9 cellular contexts compared by ENCODE assay signal in the genomic region with DNA sequence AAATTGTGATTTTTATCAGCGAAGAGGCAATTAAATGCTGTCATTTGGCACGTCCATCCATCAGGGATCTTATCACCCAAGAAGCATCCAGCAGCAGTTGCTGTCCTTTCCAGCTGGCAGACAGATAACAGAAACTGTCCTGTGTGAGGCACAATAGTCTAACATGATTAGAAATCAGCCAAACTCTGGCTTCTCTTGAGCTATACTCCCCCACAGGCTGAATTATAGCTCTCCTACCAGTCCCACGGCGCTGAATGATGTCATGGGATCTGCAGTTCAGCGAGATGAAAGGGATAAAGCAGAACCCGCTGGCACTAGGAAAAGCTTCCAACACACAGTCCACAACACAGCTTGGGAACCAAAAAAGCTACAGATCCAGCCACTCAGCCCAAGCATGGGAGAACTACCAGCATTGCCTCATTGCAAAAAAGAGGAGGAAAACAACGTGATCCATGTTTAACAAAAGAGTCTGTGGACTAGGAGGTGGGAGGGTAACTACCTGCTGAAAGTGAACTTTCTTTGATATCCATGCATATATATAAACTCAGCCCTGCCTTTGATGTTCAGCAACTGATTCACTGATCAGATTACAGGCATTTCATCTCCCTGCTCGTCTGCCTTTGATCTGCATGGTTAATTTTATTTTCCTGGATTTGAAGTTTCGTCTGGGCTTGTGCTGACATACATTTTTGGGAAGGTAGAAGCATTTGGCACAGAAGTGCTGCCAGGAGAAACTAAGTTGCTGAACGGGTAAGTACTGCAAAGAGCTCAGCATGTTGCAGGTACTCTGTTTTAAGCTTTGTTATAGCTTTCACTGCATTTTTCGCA. TPM values are rescaled to one million over a fixed set of nuclear protein-coding genes. Genes with fewer than 3 reads are reported as not detected.
DNase-seq lines count a peak whose midpoint lies in the region; ATAC-seq and TF ChIP-seq lines count a peak whose summit lies in the region.
"Had no signal": no experiment of that assay in that cellular context is flagged by ENCODE, and none has a peak within 500 bp of the region (broad histone marks: within the 10 kb centered on the region; RNA-seq: fewer than 3 reads in every experiment).

A gene with protein sequence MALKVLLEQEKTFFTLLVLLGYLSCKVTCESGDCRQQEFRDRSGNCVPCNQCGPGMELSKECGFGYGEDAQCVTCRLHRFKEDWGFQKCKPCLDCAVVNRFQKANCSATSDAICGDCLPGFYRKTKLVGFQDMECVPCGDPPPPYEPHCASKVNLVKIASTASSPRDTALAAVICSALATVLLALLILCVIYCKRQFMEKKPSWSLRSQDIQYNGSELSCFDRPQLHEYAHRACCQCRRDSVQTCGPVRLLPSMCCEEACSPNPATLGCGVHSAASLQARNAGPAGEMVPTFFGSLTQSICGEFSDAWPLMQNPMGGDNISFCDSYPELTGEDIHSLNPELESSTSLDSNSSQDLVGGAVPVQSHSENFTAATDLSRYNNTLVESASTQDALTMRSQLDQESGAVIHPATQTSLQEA (plus strand): TSS at position 314 of the 828 bp plus-strand sequence. CDS start 19,772 bp downstream, outside the sequence.

- TF ChIP-seq POLR2A in Peyer's patch (IDR thresholded peaks at IDR 0.05) = no peak

- no peaks in the 10 kb centered on the region for H3K36me3 ChIP-seq in HUES64 (ENCODE audit: insufficient read depth, low read length)
- no peaks in the 10 kb centered on the region for H3K36me3 ChIP-seq in lung (ENCODE audit: control insufficient read depth in 2 of 2, insufficient read depth in 2 of 2, low read length in 2 of 2)
- no peaks in the 10 kb centered on the region for H3K36me3 ChIP-seq in Peyer's patch

- WGBS in HUES64 = 37% methylated on average over 10 of the region's 11 CpGs
- 33 to 37% methylated on average over 11 of the region's 11 CpGs for WGBS in lung, 2 donors

- H3K4me3 ChIP-seq in HUES64 (ENCODE audit: low read length) (peak within 1 kb of the TSS; percentile 44), cardiac fibroblast (replicated peaks in 1 of 2; ENCODE audit: low read depth in 2 of 2, low read length in 2 of 2) (no peak within 1 kb of the TSS), lung (no peak within 1 kb of the TSS), Peyer's patch (no peak within 1 kb of the TSS)

- DNase-seq in A172 (ENCODE audit: low spot score) = peak; percentile 60
- DNase-seq in cardiac fibroblast (ENCODE audit: low read depth in 2 of 2) = peak; percentile 65 to 77
- no peak for DNase-seq in lung (ENCODE audit: low spot score)
- no peak for DNase-seq in stimulated activated CD4-positive, alpha-beta T cell treated with anti-CD3 and anti-CD28 coated beads, Interleukin-12 subunit alpha, Interleukin-12 subunit beta, amount 100 ng/mL, for 4 hours
- no peak for DNase-seq in Peyer's patch
- DNase-seq: naive B cell had no signal

- TF ChIP-seq CTCF in cardiac fibroblast (IDR thresholded peaks at IDR 0.05; ENCODE audit: low read depth, low read length) (no peak), lung (IDR thresholded peaks at IDR 0.05; ENCODE audit: control extremely low read depth, extremely low read depth) (no peak), Peyer's patch (IDR thresholded peaks at IDR 0.05) (no peak)

- H3K27me3 ChIP-seq in HUES64 (ENCODE audit: insufficient read depth, low read length) = no peaks in the 10 kb centered on the region
- no peaks in the 10 kb centered on the region for H3K27me3 ChIP-seq in lung (ENCODE audit: control insufficient read depth, insufficient read depth)
- H3K27me3 ChIP-seq in Peyer's patch = no peaks in the 10 kb centered on the region

- peak within 1 kb of the TSS; percentile 8; the same call in 1 of the 2 replicates for H3K9ac ChIP-seq in HUES64 (ENCODE audit: low read depth, low read length)

- H3K9me3 ChIP-seq in HUES64 (ENCODE audit: insufficient read depth, low read depth, low read length) (no peaks in the 10 kb centered on the region), lung (ENCODE audit: control insufficient read depth in 2 of 2, insufficient read depth in 1 of 2, low read length in 1 of 2) (no peaks in the 10 kb centered on the region), Peyer's patch (no peaks in the 10 kb centered on the region)

- ATAC-seq in lung (ENCODE audit: insufficient read depth, low FRiP score) (peak; percentile 34), HG03175 (IDR thresholded peaks at IDR 0.05; ENCODE audit: unreplicated experiment) (no peak), GM21529 (IDR thresholded peaks at IDR 0.05; ENCODE audit: unreplicated experiment) (no peak)

- H3K4me1 ChIP-seq in HUES64 (ENCODE audit: insufficient read depth, low read length) (peaks cover 21% of the 10 kb centered on the region; the same call in 1 of the 2 replicates), lung (ENCODE audit: control insufficient read depth in 2 of 2, insufficient read depth in 2 of 2, low read length in 2 of 2) (no peaks in the 10 kb centered on the region), Peyer's patch (no peaks in the 10 kb centered on the region)

- H3K27ac ChIP-seq in HUES64 (ENCODE audit: low read depth, low read length) (no peak within 1 kb of the TSS), lung (ENCODE audit: low read depth in 1 of 2, low read length in 1 of 2) (peak within 1 kb of the TSS; percentile 38 to 39), Peyer's patch (no peak within 1 kb of the TSS)

RNA-seq across cellular contexts. Expression of the gene that starts here (rescaled TPM):
- 6.0 and 6.5 TPM in 2 replicates for total RNA-seq in A172 (2014; rRNA removed; shearing (Covaris generic))
- polyA plus RNA-seq in HUES64 (2013, experiment 1 of 2) = 7.8 TPM
- 11.7 TPM for polyA plus RNA-seq in HUES64 (2013, experiment 2 of 2)
- 10 to 100 TPM; 56.6 to 68.0 TPM for total RNA-seq in lung
- 10 to 100 TPM in 1 of 2 donors, 1 to 10 TPM in 1; 9.5 to 12.8 TPM for polyA plus RNA-seq in lung
- total RNA-seq in Peyer's patch = 1 to 10 TPM in 2 of 4 donors, under 1 TPM in 1, not detected in 1; 0.94 to 1.7 (median 1.2) TPM

Comparison
In these comparisons a context has a peak if more than half of its experiments do, and no peak if none do; other contexts are left out.
1. DNase-seq: peak in A172 (single experiment) and cardiac fibroblast (2 of 2); none in lung (single experiment), stimulated activated CD4-positive, alpha-beta T cell treated with anti-CD3 and anti-CD28 coated beads, Interleukin-12 subunit alpha, Interleukin-12 subunit beta, amount 100 ng/mL, for 4 hours (single experiment) and Peyer's patch (0 of 3).
2. H3K27ac ChIP-seq: peak in lung (2 of 2); none in HUES64 (single experiment) and Peyer's patch (0 of 4).